ENCODE assay signal across 1 cellular context in genomic region chr9:100437860-100438805, GRCh38.
A peak's percentile ranks its signal among the peaks of the same experiment; 100 is the strongest.
TF ChIP-seq lines count a peak whose summit lies in the region.

No MANE protein-coding gene starts in this region.

TF ChIP-seq in K562, 482 proteins besides CTCF, POLR2A, EP300 and RAD21 (continued from another document):
- no peak for TF ChIP-seq TSHZ1 (CRISPR knock-in tag; IDR thresholded peaks at IDR 0.05)
- no peak for TF ChIP-seq KAT2B (IDR thresholded peaks at IDR 0.05; ENCODE audit: low read depth, low read length)
- 0 out of 2 replicates have a peak, but pooled peaks have one; percentile 21 for TF ChIP-seq SMC3 (conservative IDR thresholded peaks at IDR 0.05; ENCODE audit: insufficient read depth, low read depth, low read length)
- no peak for TF ChIP-seq MLX (CRISPR knock-in tag; conservative IDR thresholded peaks at IDR 0.05)
- TF ChIP-seq MYC (IDR thresholded peaks at IDR 0.05; ENCODE audit: low read depth, low read length), result peak; percentile 42; the same call in 1 of the 2 replicates
- TF ChIP-seq MYC (CRISPR knock-in tag; IDR thresholded peaks at IDR 0.05; ENCODE audit: borderline replicate concordance, low read depth), result no peak
- no peak for TF ChIP-seq SRSF7 (optimal IDR thresholded peaks at IDR 0.05; ENCODE audit: low read depth, low read length)
- TF ChIP-seq RBM17 (IDR thresholded peaks at IDR 0.05; ENCODE audit: borderline replicate concordance, low read depth, low read length), result no peak
- peak; percentile 36; the same call in 1 of the 2 replicates for TF ChIP-seq VEZF1 (CRISPR knock-in tag; IDR thresholded peaks at IDR 0.05)
- TF ChIP-seq ZKSCAN1 (IDR thresholded peaks at IDR 0.05; ENCODE audit: low read depth, low read length), result no peak
- no peak for TF ChIP-seq HNRNPUL1 (IDR thresholded peaks at IDR 0.05; ENCODE audit: low read length)
- TF ChIP-seq MECOM (CRISPR knock-in tag; IDR thresholded peaks at IDR 0.05), result no peak
- TF ChIP-seq CBX1 (IDR thresholded peaks at IDR 0.05; ENCODE audit: low read depth), result no peak
- no peak for TF ChIP-seq ZNF778 (CRISPR knock-in tag; IDR thresholded peaks at IDR 0.05)
- TF ChIP-seq ZBTB7A (IDR thresholded peaks at IDR 0.05; ENCODE audit: borderline replicate concordance, control insufficient read depth, low read depth, low read length), result no peak
- peak; percentile 32; the same call in 1 of the 2 replicates for TF ChIP-seq KLF16 (IDR thresholded peaks at IDR 0.05)
- no peak for TF ChIP-seq ZNF780A (CRISPR knock-in tag; IDR thresholded peaks at IDR 0.05)
